ENCODE assay signal across 9 cellular contexts in the genomic region with DNA sequence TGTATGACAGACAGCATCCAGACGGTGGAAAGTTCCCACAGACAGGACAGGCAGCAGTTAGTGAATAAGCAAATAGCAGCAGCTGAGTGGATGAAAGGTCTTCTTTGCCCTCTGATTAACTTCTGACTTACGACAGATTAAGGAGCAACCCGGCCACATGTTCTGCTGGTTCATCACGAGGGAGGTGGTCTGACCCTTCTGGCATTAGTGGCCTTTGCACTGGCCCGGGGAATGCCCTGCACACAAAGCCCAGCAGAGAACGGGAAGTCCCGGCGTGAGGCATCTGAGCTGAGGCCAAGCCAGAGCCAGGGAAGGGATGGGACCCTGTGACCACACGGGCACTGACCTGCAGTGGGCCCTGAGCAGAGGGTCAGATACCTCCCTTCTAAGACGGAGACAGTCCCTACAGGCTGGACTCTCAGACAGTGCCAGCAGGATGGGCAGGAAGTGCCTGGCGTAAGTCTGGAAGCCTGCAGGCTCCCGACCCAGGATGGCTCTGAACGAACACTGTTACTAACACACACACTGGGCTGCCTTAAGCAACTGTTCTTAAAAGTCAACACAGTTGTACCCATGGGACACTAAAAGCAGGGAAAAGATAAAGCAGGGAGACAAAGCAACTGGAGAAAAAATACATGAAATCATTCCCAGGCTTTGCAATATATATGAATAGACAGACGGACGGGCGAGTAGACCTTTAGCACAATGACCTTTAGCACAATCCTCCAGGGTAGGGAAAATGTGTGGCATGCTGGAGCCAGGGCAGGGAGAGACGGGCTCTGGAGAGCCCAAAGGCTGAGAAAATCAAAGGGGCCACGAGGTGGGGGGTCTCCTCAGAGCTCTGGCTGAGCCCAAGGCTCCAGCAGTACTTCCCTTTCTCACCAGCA. TPM values are rescaled to one million over a fixed set of nuclear protein-coding genes. Genes with fewer than 3 reads are reported as not detected.
DNase-seq lines count a peak whose midpoint lies in the region; ATAC-seq and TF ChIP-seq lines count a peak whose summit lies in the region.
"Had no signal": no experiment of that assay in that cellular context is flagged by ENCODE, and none has a peak within 500 bp of the region (broad histone marks: within the 10 kb centered on the region; RNA-seq: fewer than 3 reads in every experiment).

No MANE protein-coding gene starts in this region.

- no peak overlapping the region for H3K4me3 ChIP-seq in Caco-2 (ENCODE audit: low read depth, low read length)

- H3K27me3 Mint-ChIP-seq in stimulated activated naive CD8-positive, alpha-beta T cell treated with anti-CD3 and anti-CD28 coated beads, Interleukin-15, Interleukin-2, amounts not matched to agents 100 ng/mL and 50 ng/mL, for 24 hours: no peaks in the 10 kb centered on the region
- no peaks in the 10 kb centered on the region for H3K27me3 Mint-ChIP-seq in stimulated activated naive CD8-positive, alpha-beta T cell treated with anti-CD3 and anti-CD28 coated beads, Interleukin-15, amount 100 ng/mL, for 72 hours
- no peaks in the 10 kb centered on the region for H3K27me3 Mint-ChIP-seq in naive thymus-derived CD8-positive, alpha-beta T cell
- H3K27me3 Mint-ChIP-seq in Caco-2 (ENCODE audit: insufficient read depth, unreplicated experiment): no peaks in the 10 kb centered on the region

- no peaks in the 10 kb centered on the region for H3K9me3 Mint-ChIP-seq in stimulated activated naive CD8-positive, alpha-beta T cell treated with anti-CD3 and anti-CD28 coated beads, Interleukin-15, Interleukin-2, amounts not matched to agents 100 ng/mL and 50 ng/mL, for 24 hours
- H3K9me3 Mint-ChIP-seq in stimulated activated naive CD8-positive, alpha-beta T cell treated with anti-CD3 and anti-CD28 coated beads, Interleukin-15, amount 100 ng/mL, for 72 hours: no peaks in the 10 kb centered on the region
- no peaks in the 10 kb centered on the region for H3K9me3 Mint-ChIP-seq in naive thymus-derived CD8-positive, alpha-beta T cell
- no peaks in the 10 kb centered on the region for H3K9me3 Mint-ChIP-seq in Caco-2 (ENCODE audit: unreplicated experiment)

- CTCF ChIA-PET in Caco-2 (lab: Charles Lee): no interaction called here

- H3K4me1 ChIP-seq in Caco-2: no peaks in the 10 kb centered on the region; the same call in 1 of the 2 replicates

- no TSS peak for BruUV-seq in Caco-2 (replicated peaks; lab: Mats Ljungman, UMichigan)

- no peak for DNase-seq in stimulated activated naive CD8-positive, alpha-beta T cell treated with anti-CD3 and anti-CD28 coated beads, Interleukin-15, amount 100 ng/mL, for 72 hours
- DNase-seq in fibroblast of gingiva (ENCODE audit: low read depth) (peak; percentile 44), kidney glomerular epithelial cell (lab: John Stamatoyannopoulos, UW) (no peak), Ammon's horn (ENCODE audit: low spot score) (no peak), Caco-2 (no peak)
- no peak for DNase-seq in naive thymus-derived CD8-positive, alpha-beta T cell
- DNase-seq: activated naive CD4-positive, alpha-beta T cell had no signal

- no peak for TF ChIP-seq CTCF in Caco-2 (IDR thresholded peaks at IDR 0.05; ENCODE audit: insufficient read depth in 1 of 2, low read depth in 1 of 2, low read length in 1 of 2, severe bottlenecking in 1 of 2, unreplicated experiment in 1 of 2)

- H3K4me3 Mint-ChIP-seq in stimulated activated naive CD8-positive, alpha-beta T cell treated with anti-CD3 and anti-CD28 coated beads, Interleukin-15, Interleukin-2, amounts not matched to agents 100 ng/mL and 50 ng/mL, for 24 hours: no peak overlapping the region
- no peak overlapping the region for H3K4me3 Mint-ChIP-seq in stimulated activated naive CD8-positive, alpha-beta T cell treated with anti-CD3 and anti-CD28 coated beads, Interleukin-15, amount 100 ng/mL, for 72 hours
- H3K4me3 Mint-ChIP-seq in naive thymus-derived CD8-positive, alpha-beta T cell: peak overlapping the region in 7 of 10 donors; percentile 39 to 68 (median 59)
- no peak overlapping the region for H3K4me3 Mint-ChIP-seq in Caco-2 (ENCODE audit: unreplicated experiment)

- POLR2A ChIA-PET in naive thymus-derived CD8-positive, alpha-beta T cell (lab: Charles Lee): interaction anchor here (1.3 to 1.9 kb wide), 2 partner anchors 8 to 103 kb away, joined by 6 read pairs; a partner anchor contains a TSS
- POLR2A ChIA-PET in Caco-2 (lab: Charles Lee): no interaction called here

- no peaks in the 10 kb centered on the region for H3K9me3 ChIP-seq in Caco-2

- peak overlapping the region; percentile 85 for H3K27ac Mint-ChIP-seq in stimulated activated naive CD8-positive, alpha-beta T cell treated with anti-CD3 and anti-CD28 coated beads, Interleukin-15, Interleukin-2, amounts not matched to agents 100 ng/mL and 50 ng/mL, for 24 hours
- H3K27ac Mint-ChIP-seq in stimulated activated naive CD8-positive, alpha-beta T cell treated with anti-CD3 and anti-CD28 coated beads, Interleukin-15, amount 100 ng/mL, for 72 hours: peak overlapping the region in 1 of 2 donors; percentile 34
- H3K27ac Mint-ChIP-seq in naive thymus-derived CD8-positive, alpha-beta T cell: peak overlapping the region; percentile 67 to 99 (median 86)
- no peak overlapping the region for H3K27ac Mint-ChIP-seq in Caco-2 (ENCODE audit: unreplicated experiment)

- peaks cover 99% of the 10 kb centered on the region for H3K4me1 Mint-ChIP-seq in stimulated activated naive CD8-positive, alpha-beta T cell treated with anti-CD3 and anti-CD28 coated beads, Interleukin-15, Interleukin-2, amounts not matched to agents 100 ng/mL and 50 ng/mL, for 24 hours (ENCODE audit: low read depth)
- peaks cover 100% of the 10 kb centered on the region for H3K4me1 Mint-ChIP-seq in stimulated activated naive CD8-positive, alpha-beta T cell treated with anti-CD3 and anti-CD28 coated beads, Interleukin-15, amount 100 ng/mL, for 72 hours
- H3K4me1 Mint-ChIP-seq in naive thymus-derived CD8-positive, alpha-beta T cell: peaks cover 38 to 87% (median 69%) of the 10 kb centered on the region in 4 donors
- H3K4me1 Mint-ChIP-seq in Caco-2 (ENCODE audit: low read depth, unreplicated experiment): peaks cover 7% of the 10 kb centered on the region

- no peak for ATAC-seq in stimulated activated naive CD8-positive, alpha-beta T cell treated with anti-CD3 and anti-CD28 coated beads, Interleukin-15, amount 100 ng/mL, for 72 hours
- no peak for ATAC-seq in naive thymus-derived CD8-positive, alpha-beta T cell
- ATAC-seq in HG03521 (IDR thresholded peaks at IDR 0.05; ENCODE audit: unreplicated experiment): no peak

- H3K36me3 ChIP-seq in Caco-2 (ENCODE audit: control insufficient read depth, insufficient read depth, low read length): no peaks in the 10 kb centered on the region; the same call in 1 of the 2 replicates

- intact Hi-C loops in Caco-2 (cut with micrococcal nuclease; ENCODE audit: unreplicated experiment): no loop called here

- peaks cover 52% of the 10 kb centered on the region for H3K36me3 Mint-ChIP-seq in stimulated activated naive CD8-positive, alpha-beta T cell treated with anti-CD3 and anti-CD28 coated beads, Interleukin-15, Interleukin-2, amounts not matched to agents 100 ng/mL and 50 ng/mL, for 24 hours (ENCODE audit: low read depth)
- H3K36me3 Mint-ChIP-seq in naive thymus-derived CD8-positive, alpha-beta T cell: peaks cover 4 to 54% (median 12%) of the 10 kb centered on the region in 3 donors
- H3K36me3 Mint-ChIP-seq in Caco-2 (ENCODE audit: insufficient read depth, unreplicated experiment): peaks cover 18% of the 10 kb centered on the region

- H3K27me3 ChIP-seq in Caco-2 (replicated peaks; ENCODE audit: control insufficient read depth, insufficient read depth, low read length): no peaks in the 10 kb centered on the region

RNA-seq across cellular contexts. Expression of a gene that starts 6.3 kb away (rescaled TPM):
- total RNA-seq in naive thymus-derived CD8-positive, alpha-beta T cell: 10 to 100 TPM; 23.2 to 23.8 TPM
- 10 to 100 TPM; 16.7 to 32.3 (median 19.8) TPM for polyA plus RNA-seq in naive thymus-derived CD8-positive, alpha-beta T cell
- total RNA-seq in Caco-2 (2022): 20.8 and 23.6 TPM in 2 replicates

RNA-seq across cellular contexts. Expression of a gene that starts 43.5 kb away (rescaled TPM):
- 10 to 100 TPM; 18.0 to 19.8 TPM for total RNA-seq in naive thymus-derived CD8-positive, alpha-beta T cell
- polyA plus RNA-seq in naive thymus-derived CD8-positive, alpha-beta T cell: 10 to 100 TPM in 2 of 3 donors, 1 to 10 TPM in 1; 3.8 to 19.7 (median 15.5) TPM
- total RNA-seq in Caco-2 (2022): 3.6 and 5.0 TPM in 2 replicates

Comparison
In these comparisons a context has a peak if more than half of its experiments do, and no peak if none do; other contexts are left out.
1. H3K4me3 Mint-ChIP-seq: peak in naive thymus-derived CD8-positive, alpha-beta T cell (7 of 10); none in stimulated activated naive CD8-positive, alpha-beta T cell treated with anti-CD3 and anti-CD28 coated beads, Interleukin-15, Interleukin-2, amounts not matched to agents 100 ng/mL and 50 ng/mL, for 24 hours (single experiment), stimulated activated naive CD8-positive, alpha-beta T cell treated with anti-CD3 and anti-CD28 coated beads, Interleukin-15, amount 100 ng/mL, for 72 hours (0 of 2) and Caco-2 (single experiment).